In the genomic region with DNA sequence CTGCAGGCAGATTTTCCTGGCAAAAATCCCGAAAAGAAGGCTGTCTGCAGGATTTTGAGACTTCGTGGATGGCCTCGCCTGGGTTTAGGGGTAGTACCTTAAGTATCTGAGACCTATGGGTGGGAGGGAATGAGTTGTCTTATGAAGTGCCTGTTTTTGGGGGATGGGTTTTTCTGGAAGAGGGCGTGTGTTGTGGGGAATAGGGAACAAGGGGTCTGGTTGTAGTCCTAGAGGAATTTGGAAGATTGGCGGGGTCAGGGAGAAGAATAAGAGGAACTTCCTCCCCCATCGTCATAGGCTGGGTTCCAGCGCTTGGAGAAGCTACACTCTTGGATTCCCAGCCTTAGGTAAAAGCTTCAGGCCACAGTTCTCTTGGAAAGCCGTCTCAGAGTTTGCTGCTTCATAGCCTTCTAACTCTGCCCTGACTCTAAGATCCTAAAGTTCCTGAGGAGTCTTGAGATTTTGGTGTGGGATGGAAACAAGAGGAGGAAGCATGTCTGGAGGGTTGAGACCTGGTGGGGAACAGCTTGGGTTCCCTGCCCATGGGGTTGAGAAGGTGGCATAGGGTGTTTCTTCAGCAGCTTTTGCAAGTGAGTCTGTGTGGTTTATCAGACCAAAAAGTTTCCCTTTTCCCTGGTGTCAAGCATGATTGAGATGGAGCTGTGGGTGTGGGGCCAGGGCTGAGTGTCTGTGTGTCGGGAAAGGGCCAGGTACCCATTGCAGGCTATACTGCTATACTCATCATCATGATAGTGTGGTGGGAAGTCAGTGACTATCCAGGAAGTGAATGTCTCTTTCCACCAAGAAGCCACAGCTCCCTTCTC, we compare ENCODE assay signal across 11 cellular contexts.
DNase-seq lines count a peak whose midpoint lies in the region; ATAC-seq and TF ChIP-seq lines count a peak whose summit lies in the region.
"Had no signal": no experiment of that assay in that cellular context is flagged by ENCODE, and none has a peak within 500 bp of the region (broad histone marks: within the 10 kb centered on the region; RNA-seq: fewer than 3 reads in every experiment).

No MANE protein-coding gene starts in this region.

- H3K27ac ChIP-seq in HUES6 (ENCODE audit: low read depth, low read length): no peak overlapping the region
- H3K27ac ChIP-seq: epithelial cell of prostate, parathyroid adenoma had no signal

- peak overlapping the region; percentile 88 for H3K4me3 ChIP-seq in HUES6 (ENCODE audit: low read depth, low read length)
- H3K4me3 ChIP-seq in astrocyte of the cerebellum (ENCODE audit: low read depth, low read length): peak overlapping the region; percentile 82

- peak overlapping the region; percentile 75 for H3K9ac ChIP-seq in HUES6 (ENCODE audit: low read length)
- H3K9ac ChIP-seq: parathyroid adenoma had no signal

- DNase-seq in astrocyte of the cerebellum (ENCODE audit: low read depth) (no peak), kidney tubule cell (ENCODE audit: low spot score) (peak; percentile 28), NCI-H2227 treated with DMSO at 0.1 percent for 48 hours (lab: John Stamatoyannopoulos, UW) (no peak), NCI-H187 treated with DMSO at 0.1 percent for 48 hours (lab: John Stamatoyannopoulos, UW) (no peak)
- DNase-seq in stimulated activated CD8-positive, alpha-beta memory T cell treated with anti-CD3 and anti-CD28 coated beads, Interleukin-4, amount 100 ng/mL, for 48 hours: peak; percentile 19
- DNase-seq: amniotic stem cell; stimulated activated naive CD4-positive, alpha-beta T cell treated with Interleukin-2 at 50 U/mL for 16 hours had no signal

- H3K27me3 ChIP-seq in HUES6 (ENCODE audit: control insufficient read depth, insufficient read depth, low read length): no peaks in the 10 kb centered on the region

- TF ChIP-seq CTCF in astrocyte of the cerebellum (IDR thresholded peaks at IDR 0.05; ENCODE audit: low read depth, low read length, missing control alignments): no peak

- H3K4me1 ChIP-seq in HUES6 (ENCODE audit: control insufficient read depth, insufficient read depth, low read length): peaks cover 68% of the 10 kb centered on the region

- no peaks in the 10 kb centered on the region for H3K36me3 ChIP-seq in HUES6 (ENCODE audit: control insufficient read depth, insufficient read depth, low read length)

- no peaks in the 10 kb centered on the region for H3K9me3 ChIP-seq in HUES6 (ENCODE audit: control insufficient read depth, insufficient read depth, low read depth, low read length)

- in situ Hi-C loops in astrocyte of the cerebellum (cut with HindIII; ENCODE audit: low sequenced_read_pairs): no loop called here

- ATAC-seq in GM21360 (IDR thresholded peaks at IDR 0.05; ENCODE audit: unreplicated experiment): no peak

Comparison
In these comparisons a context has a peak if more than half of its experiments do, and no peak if none do; other contexts are left out.
1. DNase-seq: peak in kidney tubule cell (single experiment) and stimulated activated CD8-positive, alpha-beta memory T cell treated with anti-CD3 and anti-CD28 coated beads, Interleukin-4, amount 100 ng/mL, for 48 hours (single experiment); none in astrocyte of the cerebellum (single experiment), NCI-H2227 treated with DMSO at 0.1 percent for 48 hours (single experiment) and NCI-H187 treated with DMSO at 0.1 percent for 48 hours (single experiment).